29 cellular contexts compared by ENCODE assay signal in genomic region chr15:82039871-82040270, GRCh38.
"Had no signal": no experiment of that assay in that cellular context is flagged by ENCODE, and none has a peak within 500 bp of the region (broad histone marks: within the 10 kb centered on the region; RNA-seq: fewer than 3 reads in every experiment).

No MANE protein-coding gene starts in this region.

- H3K36me3 ChIP-seq: adrenal gland, breast epithelium had no signal

- H3K36me3 Mint-ChIP-seq: activated naive CD8-positive, alpha-beta T cell treated with anti-CD3 and anti-CD28 coated beads, Interleukin-2, amount 10 ng/mL, durations not matched to agents 7 days and 5 days; T-cell had no signal

- H3K4me3 Mint-ChIP-seq: activated CD4-positive, alpha-beta memory T cell treated with anti-CD3 and anti-CD28 coated beads for 36 hours; activated CD4-positive, alpha-beta T cell treated with anti-CD3 and anti-CD28 coated beads, Interleukin-2, amount 10 ng/mL, durations not matched to agents 7 days and 5 days; activated naive CD8-positive, alpha-beta T cell treated with anti-CD3 and anti-CD28 coated beads, Interleukin-2, amount 10 ng/mL, durations not matched to agents 7 days and 5 days; activated T-cell treated with anti-CD3 and anti-CD28 coated beads, Interleukin-2, amount 50 U/mL, for 72 hours; T-cell had no signal

- H3K27me3 ChIP-seq: adrenal gland, breast epithelium had no signal

- H3K9me3 ChIP-seq: adrenal gland, breast epithelium had no signal

- H3K27ac Mint-ChIP-seq: activated CD4-positive, alpha-beta memory T cell treated with anti-CD3 and anti-CD28 coated beads for 36 hours; activated CD4-positive, alpha-beta T cell treated with anti-CD3 and anti-CD28 coated beads, Interleukin-2, amount 10 ng/mL, durations not matched to agents 7 days and 5 days; activated naive CD8-positive, alpha-beta T cell treated with anti-CD3 and anti-CD28 coated beads, Interleukin-2, amount 10 ng/mL, durations not matched to agents 7 days and 5 days; activated T-cell treated with anti-CD3 and anti-CD28 coated beads, Interleukin-2, amount 50 U/mL, for 72 hours; activated T-helper 2 cell treated with anti-CD3 and anti-CD28 coated beads, Interferon-gamma antibody, Interleukin-2, Interleukin-4, amounts not matched to agents 10 μg/mL and 5 μg/mL and 100 μg/mL, durations not matched to agents 14 hours and 24 hours and 36 hours; T-cell had no signal

- H3K9me3 Mint-ChIP-seq: activated CD4-positive, alpha-beta memory T cell treated with anti-CD3 and anti-CD28 coated beads for 36 hours; activated CD4-positive, alpha-beta T cell treated with anti-CD3 and anti-CD28 coated beads, Interleukin-2, amount 10 ng/mL, durations not matched to agents 7 days and 5 days; activated naive CD8-positive, alpha-beta T cell treated with anti-CD3 and anti-CD28 coated beads, Interleukin-2, amount 10 ng/mL, durations not matched to agents 7 days and 5 days; activated T-cell treated with anti-CD3 and anti-CD28 coated beads, Interleukin-2, amount 50 U/mL, for 72 hours; activated T-helper 2 cell treated with anti-CD3 and anti-CD28 coated beads, Interferon-gamma antibody, Interleukin-2, Interleukin-4, amounts not matched to agents 10 μg/mL and 5 μg/mL and 100 μg/mL, durations not matched to agents 14 hours and 24 hours and 36 hours; T-cell had no signal

- H3K4me3 ChIP-seq: adrenal gland, breast epithelium, SK-N-MC had no signal

- H3K27ac ChIP-seq: adrenal gland, breast epithelium, SK-N-MC had no signal

- ATAC-seq: activated T-cell treated with anti-CD3 and anti-CD28 coated beads, Interleukin-2, amount 50 U/mL, for 72 hours; Panc1; Right ventricle myocardium inferior; T-cell had no signal

- H3K4me1 ChIP-seq: breast epithelium had no signal

- DNase-seq: activated CD4-positive, alpha-beta memory T cell treated with anti-CD3 and anti-CD28 coated beads for 36 hours; activated CD4-positive, alpha-beta T cell treated with anti-CD3 and anti-CD28 coated beads, Interleukin-2, amount 10 ng/mL, durations not matched to agents 7 days and 5 days; activated CD4-positive, CD25-positive, alpha-beta regulatory T cell; activated gamma-delta T cell treated with Interleukin-2 at 50 U/mL for 16 hours; activated naive CD4-positive, alpha-beta T cell treated with anti-CD3 and anti-CD28 coated beads, Interleukin-2, amount 50 U/mL, for 16 hours; activated naive CD8-positive, alpha-beta T cell treated with anti-CD3 and anti-CD28 coated beads, Interleukin-2, amount 10 ng/mL, durations not matched to agents 7 days and 5 days; activated T-cell treated with anti-CD3 and anti-CD28 coated beads for 4 hours; activated T-cell treated with anti-CD3 and anti-CD28 coated beads, Interleukin-2, amount 50 U/mL, for 72 hours; adrenal gland; anterior cingulate cortex; Karpas-422; NCI-H1105 treated with DMSO at 0.1 percent for 48 hours; NCI-H146; NCI-H1930; NCI-H2171; NCI-H2227 treated with DMSO at 0.1 percent for 48 hours; NCI-H446 treated with DMSO at 0.1 percent for 48 hours; NCI-H524 treated with DMSO at 0.1 percent for 48 hours; NCI-H748 treated with DMSO at 0.1 percent for 48 hours; NK-92 treated with Interleukin-12 subunit alpha and Interleukin-12 subunit beta, amount 100 ng/mL, for 24 hours; RPMI8226; T-cell; T-helper 2 cell; T1000 had no signal
